In the genomic region with DNA sequence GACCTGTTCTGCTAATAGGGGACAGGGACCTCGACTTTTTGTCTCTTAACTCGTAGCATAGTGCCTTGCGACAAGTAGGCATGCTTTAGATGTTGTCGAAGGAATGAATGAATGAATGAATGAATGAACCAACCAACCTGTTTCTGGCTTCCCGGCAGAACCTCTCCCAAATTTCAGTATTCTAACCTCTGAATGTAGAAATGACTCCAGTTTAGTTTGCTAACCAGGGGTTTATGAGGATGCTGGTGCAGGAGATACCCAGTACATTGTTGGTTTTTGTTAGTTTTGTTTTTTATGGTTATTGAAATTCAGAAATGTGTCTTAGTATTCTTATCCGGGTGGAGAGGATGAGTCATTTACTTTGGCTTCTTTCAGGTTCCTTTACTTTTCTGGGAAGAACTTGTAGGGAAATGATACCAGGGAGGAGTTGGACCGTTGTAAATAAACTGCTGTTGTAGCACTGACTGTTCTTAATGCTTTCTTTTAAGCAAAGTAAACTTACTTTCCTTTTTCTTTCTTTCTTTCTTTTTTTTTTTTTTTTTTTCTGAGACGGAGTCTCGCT, we compare ENCODE assay signal across 8 cellular contexts. TPM values are rescaled to one million over a fixed set of nuclear protein-coding genes. Genes with fewer than 3 reads are reported as not detected.
DNase-seq lines count a peak whose midpoint lies in the region; ATAC-seq and TF ChIP-seq lines count a peak whose summit lies in the region.

No MANE protein-coding gene starts in this region.

- no peak for TF ChIP-seq CTCF in SK-N-SH (IDR thresholded peaks at IDR 0.05)
- TF ChIP-seq CTCF in activated CD8-positive, alpha-beta T cell treated with anti-CD3 and anti-CD28 coated beads for 36 hours (IDR thresholded peaks at IDR 0.05): no peak
- no peak for TF ChIP-seq CTCF in omental fat pad (IDR thresholded peaks at IDR 0.05)

- H3K4me1 ChIP-seq in SK-N-SH (ENCODE audit: control insufficient read depth in 1 of 2, insufficient read depth in 2 of 2, low read depth in 1 of 2, low read length in 1 of 2) (peaks cover 0 to 17% of the 10 kb centered on the region in 2 experiments; a peak in 3 of 4 replicates), iPS-18a (ENCODE audit: control insufficient read depth, low read depth, low read length) (no peaks in the 10 kb centered on the region), subcutaneous abdominal adipose tissue (ENCODE audit: control insufficient read depth in 5 of 5, insufficient read depth in 5 of 5, low read length in 5 of 5) (peaks cover 0 to 18% (median 15%) of the 10 kb centered on the region in 5 donors), Karpas-422 (ENCODE audit: low read length) (peaks cover 4% of the 10 kb centered on the region; the same call in 1 of the 2 replicates)

- H3K4me3 Mint-ChIP-seq in activated CD8-positive, alpha-beta T cell treated with anti-CD3 and anti-CD28 coated beads for 36 hours: peak overlapping the region; percentile 82

- peak overlapping the region; percentile 74 for H3K4me2 ChIP-seq in SK-N-SH
- no peak overlapping the region for H3K4me2 ChIP-seq in Karpas-422 (ENCODE audit: low read depth, low read length, poor library complexity, severe bottlenecking)

- H3K36me3 ChIP-seq in SK-N-SH (replicated peaks in 1 of 2; ENCODE audit: control insufficient read depth in 1 of 2, insufficient read depth in 2 of 2, low read length in 1 of 2) (peaks cover 5 to 19% of the 10 kb centered on the region in 2 experiments), iPS-18a (ENCODE audit: control insufficient read depth, low read depth, low read length) (no peaks in the 10 kb centered on the region), subcutaneous abdominal adipose tissue (ENCODE audit: control insufficient read depth in 5 of 5, insufficient read depth in 5 of 5, low read length in 5 of 5) (peaks cover 0 to 4% (median 0%) of the 10 kb centered on the region in 5 donors), Karpas-422 (ENCODE audit: insufficient read depth, low read length) (no peaks in the 10 kb centered on the region)

- no peaks in the 10 kb centered on the region for H3K9me3 Mint-ChIP-seq in activated CD8-positive, alpha-beta T cell treated with anti-CD3 and anti-CD28 coated beads for 36 hours

- H3K36me3 Mint-ChIP-seq in activated CD8-positive, alpha-beta T cell treated with anti-CD3 and anti-CD28 coated beads for 36 hours (ENCODE audit: low read depth): no peaks in the 10 kb centered on the region

- no peaks in the 10 kb centered on the region for H3K9me3 ChIP-seq in SK-N-SH
- no peaks in the 10 kb centered on the region for H3K9me3 ChIP-seq in iPS-18a (ENCODE audit: control insufficient read depth, low read depth, low read length)
- peaks cover 0 to 3% (median 0%) of the 10 kb centered on the region in 5 donors for H3K9me3 ChIP-seq in subcutaneous abdominal adipose tissue (ENCODE audit: control insufficient read depth in 5 of 5, low read length in 5 of 5)
- H3K9me3 ChIP-seq in Karpas-422 (ENCODE audit: low read length): no peaks in the 10 kb centered on the region

- no peak for TF ChIP-seq RAD21 in SK-N-SH (IDR thresholded peaks at IDR 0.05; ENCODE audit: low read length)

- H3K4me3 ChIP-seq in SK-N-SH (ENCODE audit: low read depth in 2 of 2, low read length in 1 of 2) (peak overlapping the region; percentile 72 to 99), iPS-18a (ENCODE audit: low read length) (peak overlapping the region; percentile 71), subcutaneous abdominal adipose tissue (ENCODE audit: low read depth in 1 of 5, low read length in 5 of 5) (peak overlapping the region; percentile 75 to 97 (median 88)), Karpas-422 (ENCODE audit: low read length) (no peak overlapping the region)

- no peaks in the 10 kb centered on the region for H3K27me3 Mint-ChIP-seq in activated CD8-positive, alpha-beta T cell treated with anti-CD3 and anti-CD28 coated beads for 36 hours

- H3K27ac Mint-ChIP-seq in activated CD8-positive, alpha-beta T cell treated with anti-CD3 and anti-CD28 coated beads for 36 hours: peak overlapping the region; percentile 84

- CTCF ChIA-PET in SK-N-SH (lab: Yijun Ruan, JAX): no interaction called here
- CTCF ChIA-PET in activated CD8-positive, alpha-beta T cell treated with anti-CD3 and anti-CD28 coated beads for 36 hours (lab: Charles Lee): interaction anchor here (1.2 kb wide), 1 partner anchor 24 kb away, joined by 3 read pairs; no protein-coding TSS in a partner anchor

- ATAC-seq in SK-N-SH treated with all-trans-retinoic acid at 6 μM for 48 hours: no peak; the same call in 2 of the 3 replicates
- no peak for ATAC-seq in activated CD8-positive, alpha-beta T cell treated with anti-CD3 and anti-CD28 coated beads for 36 hours
- ATAC-seq in omental fat pad (ENCODE audit: low FRiP score): no peak

- DNase-seq in SK-N-SH: no peak
- no peak for DNase-seq in activated CD8-positive, alpha-beta T cell treated with anti-CD3 and anti-CD28 coated beads for 36 hours
- no peak for DNase-seq in NCI-H1694 treated with DMSO at 0.1 percent for 48 hours (lab: John Stamatoyannopoulos, UW)
- DNase-seq in omental fat pad (ENCODE audit: low spot score): no peak
- DNase-seq in Karpas-422: no peak

- peak overlapping the region; percentile 89 for H2AFZ ChIP-seq in SK-N-SH (ENCODE audit: low read depth)
- H2AFZ ChIP-seq in Karpas-422 (ENCODE audit: low read length): no peak overlapping the region

- H3K9me2 ChIP-seq in SK-N-SH (no peaks in the 10 kb centered on the region), Karpas-422 (replicated peaks; ENCODE audit: insufficient read depth, low read length) (no peaks in the 10 kb centered on the region)

- H3K4me1 Mint-ChIP-seq in activated CD8-positive, alpha-beta T cell treated with anti-CD3 and anti-CD28 coated beads for 36 hours (ENCODE audit: low read depth): peaks cover 15% of the 10 kb centered on the region

- H3K79me2 ChIP-seq in SK-N-SH (ENCODE audit: insufficient read depth) (peaks cover 11% of the 10 kb centered on the region; the same call in 1 of the 2 replicates), Karpas-422 (ENCODE audit: low read length) (no peaks in the 10 kb centered on the region)

- no peaks in the 10 kb centered on the region for H4K20me1 ChIP-seq in SK-N-SH (ENCODE audit: insufficient read depth)
- no peaks in the 10 kb centered on the region for H4K20me1 ChIP-seq in Karpas-422 (ENCODE audit: insufficient read depth, low read depth, low read length)

- POLR2A ChIA-PET in SK-N-SH (lab: Yijun Ruan, JAX): no interaction called here
- POLR2A ChIA-PET in activated CD8-positive, alpha-beta T cell treated with anti-CD3 and anti-CD28 coated beads for 36 hours (lab: Charles Lee): no interaction called here

- H3F3A ChIP-seq in SK-N-SH (replicated peaks; ENCODE audit: insufficient read depth): no peaks in the 10 kb centered on the region

- no peaks in the 10 kb centered on the region for H3K27me3 ChIP-seq in SK-N-SH (ENCODE audit: insufficient read depth)
- no peaks in the 10 kb centered on the region for H3K27me3 ChIP-seq in iPS-18a (ENCODE audit: control insufficient read depth, insufficient read depth, low read length)
- H3K27me3 ChIP-seq in subcutaneous abdominal adipose tissue (ENCODE audit: control insufficient read depth in 5 of 5, insufficient read depth in 4 of 5, low read length in 5 of 5): peaks cover 0 to 7% (median 0%) of the 10 kb centered on the region in 5 donors
- H3K27me3 ChIP-seq in Karpas-422 (ENCODE audit: low read length): no peaks in the 10 kb centered on the region

- 22% methylated on average over 9 of the region's 9 CpGs for WGBS in SK-N-SH (ENCODE audit: low lambda C conversion rate)

- H3K27ac ChIP-seq in SK-N-SH (ENCODE audit: low read depth in 2 of 2, low read length in 1 of 2): peak overlapping the region in 1 of 2 experiments; percentile 12; a peak in 2 of 4 replicates
- H3K27ac ChIP-seq in iPS-18a (ENCODE audit: low read length): no peak overlapping the region
- peak overlapping the region; percentile 7 for H3K27ac ChIP-seq in subcutaneous abdominal adipose tissue (ENCODE audit: low read depth, low read length)
- H3K27ac ChIP-seq in Karpas-422 (ENCODE audit: low read length): no peak overlapping the region

- peak overlapping the region; percentile 59 for H3K9ac ChIP-seq in SK-N-SH
- H3K9ac ChIP-seq in iPS-18a (ENCODE audit: low read length): peak overlapping the region; percentile 51
- no peak overlapping the region for H3K9ac ChIP-seq in subcutaneous abdominal adipose tissue (ENCODE audit: low read length in 5 of 5)
- H3K9ac ChIP-seq in Karpas-422 (ENCODE audit: low read length): no peak overlapping the region

- intact Hi-C loops in activated CD8-positive, alpha-beta T cell treated with anti-CD3 and anti-CD28 coated beads for 36 hours (cut with micrococcal nuclease): no loop called here

- no peak for TF ChIP-seq EP300 in SK-N-SH (IDR thresholded peaks at IDR 0.05; ENCODE audit: borderline replicate concordance in 1 of 2, low read depth in 1 of 2, low read length in 1 of 2)

TF ChIP-seq in SK-N-SH, 30 proteins besides CTCF, POLR2A, EP300 and RAD21:
- TF ChIP-seq NFIC (IDR thresholded peaks at IDR 0.05; ENCODE audit: borderline replicate concordance) (no peak), MEF2A (IDR thresholded peaks at IDR 0.05; ENCODE audit: borderline replicate concordance, low read depth) (no peak), TAF1 (IDR thresholded peaks at IDR 0.05; ENCODE audit: borderline replicate concordance, low read depth, low read length) (no peak), GABPA (IDR thresholded peaks at IDR 0.05; ENCODE audit: low read depth) (no peak), RXRA (IDR thresholded peaks at IDR 0.05; ENCODE audit: borderline replicate concordance, low read depth) (no peak)

TF ChIP-seq in SK-N-SH treated with all-trans-retinoic acid at 6 μM for 48 hours, 23 proteins besides CTCF, POLR2A, EP300 and RAD21:
- TF ChIP-seq ISL1 (CRISPR knock-in tag; IDR thresholded peaks at IDR 0.05) (no peak), ARNTL (CRISPR knock-in tag; IDR thresholded peaks at IDR 0.05; ENCODE audit: borderline replicate concordance, low read depth) (no peak), SNAI2 (CRISPR knock-in tag; IDR thresholded peaks at IDR 0.05) (no peak), ZNF70 (CRISPR knock-in tag; IDR thresholded peaks at IDR 0.05) (no peak), ZFP3 (CRISPR knock-in tag; IDR thresholded peaks at IDR 0.05) (no peak), TCF4 (CRISPR knock-in tag; IDR thresholded peaks at IDR 0.05; ENCODE audit: borderline replicate concordance) (no peak), ZNF8 (CRISPR knock-in tag; IDR thresholded peaks at IDR 0.05) (no peak), GLIS3 (CRISPR knock-in tag; IDR thresholded peaks at IDR 0.05) (no peak), ZNF565 (CRISPR knock-in tag; conservative IDR thresholded peaks at IDR 0.05; ENCODE audit: low read depth) (no peak), TOX (CRISPR knock-in tag; IDR thresholded peaks at IDR 0.05; ENCODE audit: borderline replicate concordance) (no peak), OSR1 (CRISPR knock-in tag; IDR thresholded peaks at IDR 0.05) (no peak)

RNA-seq across cellular contexts. Expression of a gene that starts 29.6 kb away (rescaled TPM):
- polyA plus RNA-seq in SK-N-SH (2012; rRNA removed): 2.5 and 4.2 TPM in 2 replicates
- 3.7 and 4.1 TPM in 2 replicates for polyA plus RNA-seq in SK-N-SH (2012; cell fraction: cytosol; rRNA removed)
- polyA plus RNA-seq in SK-N-SH (2012; cell fraction: nucleus; rRNA removed): 2.0 and 3.0 TPM in 2 replicates
- 1 to 10 TPM; 4.0 to 5.0 TPM for total RNA-seq in activated CD8-positive, alpha-beta T cell treated with anti-CD3 and anti-CD28 coated beads for 36 hours
- 10 to 100 TPM in 2 of 4 donors, 1 to 10 TPM in 2; 6.3 to 11.0 (median 9.1) TPM for total RNA-seq in omental fat pad
- total RNA-seq in Karpas-422 (2014; rRNA removed; shearing (Covaris generic); ENCODE audit: low replicate concordance): not detected in 2 replicates

Comparison
In these comparisons a context has a peak if more than half of its experiments do, and no peak if none do; other contexts are left out.
1. H3K9ac ChIP-seq: peak in SK-N-SH (single experiment) and iPS-18a (single experiment); none in subcutaneous abdominal adipose tissue (0 of 5) and Karpas-422 (single experiment).